In the genomic region with DNA sequence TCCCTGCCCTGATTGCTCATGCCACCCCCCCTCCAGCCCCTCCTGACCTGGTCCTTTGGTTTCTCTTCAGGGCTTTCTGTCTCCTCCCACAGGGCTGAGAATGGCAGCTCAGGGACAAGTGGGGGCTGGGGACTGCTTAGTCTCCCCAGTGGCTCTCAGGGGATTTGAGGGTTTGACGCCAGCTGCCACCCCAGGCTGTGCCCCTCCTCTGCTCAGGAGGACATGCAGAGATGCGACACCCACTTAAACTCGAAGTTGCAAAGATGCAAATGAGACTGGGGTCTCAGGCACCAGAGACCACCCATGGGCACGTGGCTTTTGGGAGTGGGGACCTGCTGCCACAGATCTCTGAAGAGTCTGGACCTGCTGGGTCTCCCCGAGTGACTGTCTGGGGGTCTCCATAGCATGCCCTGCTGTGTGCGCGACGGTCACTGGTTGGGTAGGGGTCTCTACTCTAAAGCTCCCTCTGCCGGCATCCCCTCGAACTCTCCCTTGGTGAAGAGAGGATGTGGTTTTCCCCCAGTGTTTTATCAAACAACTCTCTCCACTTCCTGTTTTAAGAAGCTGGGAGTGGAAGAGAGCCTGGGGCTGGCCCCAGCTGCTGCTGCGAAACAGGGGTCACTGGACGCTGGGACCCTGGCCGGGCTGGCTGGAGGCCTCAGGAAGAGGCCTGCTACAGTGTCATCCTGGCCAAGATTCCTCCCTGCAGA, we compare ENCODE assay signal across 13 cellular contexts. TPM values are rescaled to one million over a fixed set of nuclear protein-coding genes. Genes with fewer than 3 reads are reported as not detected.
"Had no signal": no experiment of that assay in that cellular context is flagged by ENCODE, and none has a peak within 500 bp of the region (broad histone marks: within the 10 kb centered on the region; RNA-seq: fewer than 3 reads in every experiment).

No MANE protein-coding gene starts in this region.

RNA-seq across cellular contexts. Expression of gene GGTLC2, which starts 9.4 kb away (rescaled TPM):
- total RNA-seq: activated CD8-positive, alpha-beta memory T cell treated with anti-CD3 and anti-CD28 coated beads for 36 hours; activated T-cell treated with anti-CD3 and anti-CD28 coated beads, Interleukin-2, amount 50 U/mL, for 4 hours; activated T-helper 2 cell treated with anti-CD3 and anti-CD28 coated beads, Interferon-gamma antibody, Interleukin-2, Interleukin-4, amounts not matched to agents 10 μg/mL and 5 μg/mL and 100 μg/mL, durations not matched to agents 14 hours and 24 hours and 36 hours; astrocyte; fibroblast of lung; foreskin keratinocyte; glomerular endothelial cell; mucosa of descending colon; neural crest cell; omental fat pad; right lobe of liver; T-helper 17 cell; ureter had no signal
